15 cellular contexts compared by ENCODE assay signal in genomic region chr21:28734522-28735175, GRCh38.
"Had no signal": no experiment of that assay in that cellular context is flagged by ENCODE, and none has a peak within 500 bp of the region (broad histone marks: within the 10 kb centered on the region; RNA-seq: fewer than 3 reads in every experiment).

No MANE protein-coding gene starts in this region.

- H3K4me3 ChIP-seq: right atrium auricular region, tibial nerve, uterus had no signal

- H3K36me3 ChIP-seq: right atrium auricular region, uterus had no signal

- H3K27me3 ChIP-seq: right atrium auricular region, tibial nerve, uterus had no signal

- H3K9me3 ChIP-seq: uterus had no signal

- H3K4me1 ChIP-seq: uterus had no signal

- ATAC-seq: activated naive CD8-positive, alpha-beta T cell treated with anti-CD3 and anti-CD28 coated beads, Interleukin-2, amount 50 U/mL, for 24 hours; activated T-helper 17 cell treated with anti-CD3 and anti-CD28 coated beads, Interleukin-2, amount 50 U/mL, for 72 hours had no signal

- DNase-seq: activated CD4-positive, alpha-beta T cell treated with anti-CD3 and anti-CD28 coated beads, Interleukin-2, amount 50 U/mL, for 4 hours; activated CD4-positive, CD25-positive, alpha-beta regulatory T cell treated with anti-CD3 and anti-CD28 coated beads, Interleukin-2, amount 50 U/mL, for 72 hours; activated naive CD4-positive, alpha-beta T cell treated with anti-CD3 and anti-CD28 coated beads for 36 hours; activated naive CD8-positive, alpha-beta T cell treated with anti-CD3 and anti-CD28 coated beads, Interleukin-2, amount 50 U/mL, for 24 hours; aorta; effector memory CD4-positive, alpha-beta T cell; erythroblast; hippocampal formation; nucleus accumbens; stimulated activated CD4-positive, alpha-beta T cell treated with anti-CD3 and anti-CD28 coated beads, Interleukin-4, amount 100 ng/mL, for 24 hours; stimulated activated naive CD4-positive, alpha-beta T cell; uterus had no signal

- H3K27ac ChIP-seq: right atrium auricular region, tibial nerve, uterus had no signal
